Comparison of ENCODE assay signal across 20 cellular contexts in genomic region chr11:120327311-120327710, GRCh38. TPM values are rescaled to one million over a fixed set of nuclear protein-coding genes. Genes with fewer than 3 reads are reported as not detected.
DNase-seq lines count a peak whose midpoint lies in the region; ATAC-seq and TF ChIP-seq lines count a peak whose summit lies in the region.
"Had no signal": no experiment of that assay in that cellular context is flagged by ENCODE, and none has a peak within 500 bp of the region (broad histone marks: within the 10 kb centered on the region; RNA-seq: fewer than 3 reads in every experiment).

No MANE protein-coding gene starts in this region.

- H3K4me1 ChIP-seq in ACC112 (ENCODE audit: control insufficient read depth, insufficient read depth, low read length, unreplicated experiment) (peaks cover 52% of the 10 kb centered on the region), KMS-11 (ENCODE audit: low read depth, poor library complexity, severe bottlenecking) (peaks cover 56% of the 10 kb centered on the region)

- H4K20me1 ChIP-seq in KMS-11 (ENCODE audit: insufficient read depth) (no peaks in the 10 kb centered on the region), neural cell (ENCODE audit: insufficient read depth) (no peaks in the 10 kb centered on the region)

- H3K27ac Mint-ChIP-seq in effector memory CD8-positive, alpha-beta T cell: no peak overlapping the region
- H3K27ac Mint-ChIP-seq: activated CD4-positive, alpha-beta memory T cell treated with anti-CD3 and anti-CD28 coated beads, Interleukin-2, amount 10 ng/mL, durations not matched to agents 7 days and 5 days; activated naive CD8-positive, alpha-beta T cell; immature natural killer cell; natural killer cell treated with Interleukin-12 subunit alpha and Interleukin-12 subunit beta and Interleukin-15 and Interleukin-18, amount 100 ng/mL, for 72 hours; stimulated activated naive B cell treated with anti-CD40 and anti-IgM and Interleukin-4, amounts not matched to agents 10 μg/mL and 1 μg/mL and 100 μg/mL, for 72 hours had no signal

- peaks cover 4 to 14% of the 10 kb centered on the region in 2 donors for H3K4me1 Mint-ChIP-seq in effector memory CD8-positive, alpha-beta T cell (ENCODE audit: low read depth in 2 of 2)

- H3K9me3 ChIP-seq in neural cell (ENCODE audit: low read length): no peaks in the 10 kb centered on the region
- H3K9me3 ChIP-seq: esophagus muscularis mucosa had no signal

- TF ChIP-seq CTCF in KMS-11 (conservative IDR thresholded peaks at IDR 0.05; ENCODE audit: low read depth, low read length) (no peak), neural cell (IDR thresholded peaks at IDR 0.05; ENCODE audit: poor library complexity, severe bottlenecking) (no peak)

- no peak for TF ChIP-seq RAD21 in neural cell (conservative IDR thresholded peaks at IDR 0.05)

- peaks cover 27% of the 10 kb centered on the region for H3K79me2 ChIP-seq in ACC112 (ENCODE audit: control insufficient read depth, insufficient read depth, low read length, unreplicated experiment)
- H3K79me2 ChIP-seq in KMS-11 (ENCODE audit: insufficient read depth, low read depth): peaks cover 28% of the 10 kb centered on the region; the same call in 1 of the 2 replicates
- H3K79me2 ChIP-seq in neural cell (replicated peaks; ENCODE audit: insufficient read depth, low read length): peaks cover 6% of the 10 kb centered on the region

- peaks cover 77 to 82% of the 10 kb centered on the region in 2 donors for H3K27me3 Mint-ChIP-seq in effector memory CD8-positive, alpha-beta T cell

- H3K4me3 ChIP-seq in ACC112 (ENCODE audit: low read depth, low read length) (peak overlapping the region; percentile 94), KMS-11 (IDR thresholded peaks at IDR 0.05; ENCODE audit: insufficient read depth, low read depth, low read length) (no peak overlapping the region), neural cell (ENCODE audit: low read length) (peak overlapping the region; percentile 81)
- H3K4me3 ChIP-seq: esophagus muscularis mucosa had no signal

- H3K4me3 Mint-ChIP-seq in effector memory CD8-positive, alpha-beta T cell: no peak overlapping the region
- H3K4me3 Mint-ChIP-seq: activated CD4-positive, alpha-beta memory T cell treated with anti-CD3 and anti-CD28 coated beads, Interleukin-2, amount 10 ng/mL, durations not matched to agents 7 days and 5 days; natural killer cell treated with Interleukin-12 subunit alpha and Interleukin-12 subunit beta and Interleukin-15 and Interleukin-18, amount 100 ng/mL, for 72 hours had no signal

- no peaks in the 10 kb centered on the region for H3K27me3 ChIP-seq in ACC112 (ENCODE audit: insufficient read depth, low read length)
- no peaks in the 10 kb centered on the region for H3K27me3 ChIP-seq in KMS-11 (ENCODE audit: insufficient read depth, low read depth)
- no peaks in the 10 kb centered on the region for H3K27me3 ChIP-seq in neural cell (ENCODE audit: insufficient read depth, low read depth, low read length)
- H3K27me3 ChIP-seq: esophagus muscularis mucosa had no signal

- DNase-seq in cerebellar cortex (ENCODE audit: low spot score) (peak; percentile 49), putamen (ENCODE audit: low spot score) (no peak), middle frontal gyrus (ENCODE audit: extremely low spot score, low spot score) (no peak)
- no peak for DNase-seq in stimulated activated CD4-positive, alpha-beta T cell treated with anti-CD3 and anti-CD28 coated beads, Interleukin-2, amount 100 ng/mL, for 24 hours
- no peak for DNase-seq in effector memory CD8-positive, alpha-beta T cell
- DNase-seq: activated CD4-positive, alpha-beta memory T cell treated with anti-CD3 and anti-CD28 coated beads, Interleukin-2, amount 10 ng/mL, durations not matched to agents 7 days and 5 days; activated T-cell treated with anti-CD3 and anti-CD28 coated beads, Interleukin-2, amount 50 U/mL, for 1 hour; DND-41; glutamatergic neuron; immature natural killer cell; NCI-H146; RPMI8226; stimulated activated naive B cell treated with anti-CD40 and anti-IgM and Interleukin-4, amounts not matched to agents 10 μg/mL and 1 μg/mL and 100 μg/mL, for 72 hours; WERI-Rb-1 had no signal

- no peaks in the 10 kb centered on the region for H3K9me3 Mint-ChIP-seq in effector memory CD8-positive, alpha-beta T cell
- H3K9me3 Mint-ChIP-seq: activated CD4-positive, alpha-beta memory T cell treated with anti-CD3 and anti-CD28 coated beads, Interleukin-2, amount 10 ng/mL, durations not matched to agents 7 days and 5 days; natural killer cell treated with Interleukin-12 subunit alpha and Interleukin-12 subunit beta and Interleukin-15 and Interleukin-18, amount 100 ng/mL, for 72 hours; stimulated activated naive B cell treated with anti-CD40 and anti-IgM and Interleukin-4, amounts not matched to agents 10 μg/mL and 1 μg/mL and 100 μg/mL, for 72 hours had no signal

- H3K9me2 ChIP-seq in neural cell (ENCODE audit: insufficient read depth, low read length): no peaks in the 10 kb centered on the region

- peak overlapping the region; percentile 81 for H3K27ac ChIP-seq in ACC112 (ENCODE audit: low read depth, low read length)
- peak overlapping the region; percentile 93 for H3K27ac ChIP-seq in KMS-11
- H3K27ac ChIP-seq in neural cell (ENCODE audit: low read length): no peak overlapping the region
- H3K27ac ChIP-seq: WERI-Rb-1 had no signal

- H3K36me3 ChIP-seq in ACC112 (ENCODE audit: insufficient read depth, low read length) (peaks cover 11% of the 10 kb centered on the region), KMS-11 (ENCODE audit: insufficient read depth) (no peaks in the 10 kb centered on the region), neural cell (ENCODE audit: insufficient read depth, low read length) (no peaks in the 10 kb centered on the region)

- H3K36me3 Mint-ChIP-seq in effector memory CD8-positive, alpha-beta T cell (ENCODE audit: insufficient read depth): no peaks in the 10 kb centered on the region
- H3K36me3 Mint-ChIP-seq: activated naive CD8-positive, alpha-beta T cell; immature natural killer cell; natural killer cell treated with Interleukin-12 subunit alpha and Interleukin-12 subunit beta and Interleukin-15 and Interleukin-18, amount 100 ng/mL, for 72 hours had no signal

- H3F3A ChIP-seq in neural cell (ENCODE audit: insufficient read depth, low read length, poor library complexity, severe bottlenecking): peaks cover 5% of the 10 kb centered on the region

- H3K9ac ChIP-seq in KMS-11 (peak overlapping the region; percentile 81; the same call in 1 of the 2 replicates), neural cell (ENCODE audit: low read length) (no peak overlapping the region)

- H3K4me2 ChIP-seq in KMS-11 (peak overlapping the region; percentile 94), neural cell (ENCODE audit: low read length) (peak overlapping the region; percentile 71)

- H2AFZ ChIP-seq in ACC112 (ENCODE audit: low read length, unreplicated experiment): no peak overlapping the region
- no peak overlapping the region for H2AFZ ChIP-seq in KMS-11 (ENCODE audit: low read depth)
- no peak overlapping the region for H2AFZ ChIP-seq in neural cell (ENCODE audit: low read depth, low read length)

- no peak for ATAC-seq in effector memory CD8-positive, alpha-beta T cell (replicated peaks)
- ATAC-seq: natural killer cell treated with Interleukin-12 subunit alpha and Interleukin-12 subunit beta and Interleukin-15 and Interleukin-18, amount 100 ng/mL, for 72 hours had no signal

- no peak for TF ChIP-seq EP300 in neural cell (conservative IDR thresholded peaks at IDR 0.05; ENCODE audit: poor library complexity, severe bottlenecking)

TF ChIP-seq in neural cell, 6 proteins besides CTCF, POLR2A, EP300 and RAD21:
- TF ChIP-seq REST (IDR thresholded peaks at IDR 0.05; ENCODE audit: borderline replicate concordance) (no peak), SMC3 (conservative IDR thresholded peaks at IDR 0.05; ENCODE audit: poor library complexity) (no peak), TAF1 (IDR thresholded peaks at IDR 0.05; ENCODE audit: low read depth) (no peak), EZH2 (IDR thresholded peaks at IDR 0.05; ENCODE audit: borderline replicate concordance, insufficient read depth, low read length, poor library complexity, severe bottlenecking) (no peak), MXI1 (conservative IDR thresholded peaks at IDR 0.05; ENCODE audit: poor library complexity, severe bottlenecking) (no peak), POLR2AphosphoS5 (IDR thresholded peaks at IDR 0.05) (no peak)

RNA-seq across cellular contexts. Expression of gene TLCD5, which starts 2.2 kb away (rescaled TPM):
- polyA plus RNA-seq in neural cell: 23.4 and 31.1 TPM in 2 replicates
- 24.8 and 28.4 TPM in 2 replicates for polyA minus RNA-seq in neural cell
- polyA plus RNA-seq: immature natural killer cell had no signal

RNA-seq across cellular contexts. Expression of gene ARHGEF12, which starts 8.9 kb away (rescaled TPM):
- 93.4 and 95.9 TPM in 2 replicates for polyA plus RNA-seq in neural cell
- polyA minus RNA-seq in neural cell: 366 and 427 TPM in 2 replicates
